ENCODE assay signal across 10 cellular contexts in genomic region chr10:70267161-70267933, GRCh38. TPM values are rescaled to one million over a fixed set of nuclear protein-coding genes. Genes with fewer than 3 reads are reported as not detected.
DNase-seq lines count a peak whose midpoint lies in the region; ATAC-seq and TF ChIP-seq lines count a peak whose summit lies in the region.
"Had no signal": no experiment of that assay in that cellular context is flagged by ENCODE, and none has a peak within 500 bp of the region (broad histone marks: within the 10 kb centered on the region; RNA-seq: fewer than 3 reads in every experiment).

No MANE protein-coding gene starts in this region.

- H3K27ac Mint-ChIP-seq in activated B cell treated with CpG ODN at 0.5 μM for 24 hours = no peak overlapping the region

- TF ChIP-seq CTCF in AG04450 (IDR thresholded peaks at IDR 0.05; ENCODE audit: low read depth, low read length) (peak; percentile 34), activated B cell treated with CpG ODN at 0.5 μM for 24 hours (IDR thresholded peaks at IDR 0.05) (no peak)

- no peak overlapping the region for H3K4me3 Mint-ChIP-seq in activated B cell treated with CpG ODN at 0.5 μM for 24 hours
- H3K4me3 Mint-ChIP-seq: activated T-cell treated with anti-CD3 and anti-CD28 coated beads, Interleukin-2, amount 50 U/mL, for 4 hours had no signal

- intact Hi-C loops in activated B cell treated with CpG ODN at 0.5 μM for 24 hours (cut with micrococcal nuclease) = no loop called here

- H3K27me3 Mint-ChIP-seq in activated B cell treated with CpG ODN at 0.5 μM for 24 hours = peaks cover 13% of the 10 kb centered on the region

- H3K4me3 ChIP-seq in AG04450 (ENCODE audit: low read depth, low read length) = no peak overlapping the region
- H3K4me3 ChIP-seq: right lobe of liver had no signal

- peak overlapping the region; percentile 74 for H3K27ac ChIP-seq in AG04450 (ENCODE audit: low read depth, low read length)
- H3K27ac ChIP-seq: right lobe of liver had no signal

- H3K36me3 Mint-ChIP-seq in activated B cell treated with CpG ODN at 0.5 μM for 24 hours (ENCODE audit: low read depth) = no peaks in the 10 kb centered on the region

- POLR2A ChIA-PET in AG04450 (lab: Yijun Ruan, JAX) = interaction anchor here (0.8 to 1.2 kb wide), 7 partner anchors 9 to 138 kb away, joined by 3 to 5 read pairs (median 4); partner anchors contain the start of gene EIF4EBP2
- POLR2A ChIA-PET in activated B cell treated with CpG ODN at 0.5 μM for 24 hours (lab: Charles Lee) = interaction anchor here (0.6 kb wide), 1 partner anchor 96 kb away, joined by 4 read pairs; no protein-coding TSS in a partner anchor

- ATAC-seq in activated B cell treated with CpG ODN at 0.5 μM for 24 hours (ENCODE audit: low read depth) (peak; percentile 31), GM21528 (IDR thresholded peaks at IDR 0.05; ENCODE audit: low FRiP score, unreplicated experiment) (no peak), GM18511 (IDR thresholded peaks at IDR 0.05; ENCODE audit: unreplicated experiment) (no peak), GM21447 (IDR thresholded peaks at IDR 0.05; ENCODE audit: unreplicated experiment) (no peak)

- peaks cover 2% of the 10 kb centered on the region for H3K9me3 Mint-ChIP-seq in activated B cell treated with CpG ODN at 0.5 μM for 24 hours
- H3K9me3 Mint-ChIP-seq: activated T-cell treated with anti-CD3 and anti-CD28 coated beads, Interleukin-2, amount 50 U/mL, for 4 hours had no signal

- H3K9me3 ChIP-seq in AG04450 (ENCODE audit: control insufficient read depth, insufficient read depth, low read length) = no peaks in the 10 kb centered on the region
- H3K9me3 ChIP-seq: right lobe of liver had no signal

- DNase-seq in AG04450 (ENCODE audit: low read depth, low spot score) (peak; percentile 95), H4 (ENCODE audit: low spot score) (peak; percentile 90), activated B cell treated with CpG ODN at 0.5 μM for 24 hours (no peak), iPS-NIHi7 (ENCODE audit: extremely low spot score) (peak; percentile 74), NCI-H345 (lab: John Stamatoyannopoulos, UW) (no peak)
- DNase-seq: activated T-cell treated with anti-CD3 and anti-CD28 coated beads, Interleukin-2, amount 50 U/mL, for 4 hours; right lobe of liver had no signal

- peaks cover 8% of the 10 kb centered on the region for H3K4me1 Mint-ChIP-seq in activated B cell treated with CpG ODN at 0.5 μM for 24 hours

- CTCF ChIA-PET in AG04450 (lab: Charles Lee) (interaction anchor here (0.6 to 2.4 kb wide), 4 partner anchors 47 to 1865 kb away, joined by 3 to 14 read pairs (median 4); partner anchors contain the start of gene TYSND1), activated B cell treated with CpG ODN at 0.5 μM for 24 hours (lab: Charles Lee) (interaction anchor here (0.8 to 13.0 kb wide), 9 partner anchors 9 to 112 kb away, joined by 3 to 204 read pairs (median 3); no protein-coding TSS in a partner anchor)

- H3K27me3 ChIP-seq in AG04450 (ENCODE audit: control insufficient read depth, insufficient read depth, low read length) = no peaks in the 10 kb centered on the region
- H3K27me3 ChIP-seq: right lobe of liver had no signal

RNA-seq across cellular contexts. Expression of gene NPFFR1, which starts 16.5 kb away (rescaled TPM):
- polyA plus RNA-seq in AG04450 (2011; rRNA removed) = 0.01 TPM in 1 of 2 replicates, not detected in the other
- not detected in 2 replicates for polyA minus RNA-seq in AG04450 (2011; rRNA and poly(A)+ RNA removed)
- not detected in 2 replicates for total RNA-seq in H4 (2014; rRNA removed; shearing (Covaris generic))
- not detected in 2 replicates for total RNA-seq in activated B cell treated with CpG ODN at 0.5 μM for 24 hours
- total RNA-seq: activated T-cell treated with anti-CD3 and anti-CD28 coated beads, Interleukin-2, amount 50 U/mL, for 4 hours; right lobe of liver had no signal

RNA-seq across cellular contexts. Expression of gene PPA1, which starts 34.1 kb away (rescaled TPM):
- 148 and 227 TPM in 2 replicates for polyA plus RNA-seq in AG04450 (2011; rRNA removed)
- polyA minus RNA-seq in AG04450 (2011; rRNA and poly(A)+ RNA removed) = 56.0 and 83.0 TPM in 2 replicates
- 301 and 357 TPM in 2 replicates for total RNA-seq in H4 (2014; rRNA removed; shearing (Covaris generic))
- total RNA-seq in activated B cell treated with CpG ODN at 0.5 μM for 24 hours = 107 and 118 TPM in 2 replicates

Comparison
In these comparisons a context has a peak if more than half of its experiments do, and no peak if none do; other contexts are left out.
1. DNase-seq: peak in AG04450 (single experiment), H4 (single experiment) and iPS-NIHi7 (single experiment); none in activated B cell treated with CpG ODN at 0.5 μM for 24 hours (single experiment) and NCI-H345 (single experiment).